In the genomic region with DNA sequence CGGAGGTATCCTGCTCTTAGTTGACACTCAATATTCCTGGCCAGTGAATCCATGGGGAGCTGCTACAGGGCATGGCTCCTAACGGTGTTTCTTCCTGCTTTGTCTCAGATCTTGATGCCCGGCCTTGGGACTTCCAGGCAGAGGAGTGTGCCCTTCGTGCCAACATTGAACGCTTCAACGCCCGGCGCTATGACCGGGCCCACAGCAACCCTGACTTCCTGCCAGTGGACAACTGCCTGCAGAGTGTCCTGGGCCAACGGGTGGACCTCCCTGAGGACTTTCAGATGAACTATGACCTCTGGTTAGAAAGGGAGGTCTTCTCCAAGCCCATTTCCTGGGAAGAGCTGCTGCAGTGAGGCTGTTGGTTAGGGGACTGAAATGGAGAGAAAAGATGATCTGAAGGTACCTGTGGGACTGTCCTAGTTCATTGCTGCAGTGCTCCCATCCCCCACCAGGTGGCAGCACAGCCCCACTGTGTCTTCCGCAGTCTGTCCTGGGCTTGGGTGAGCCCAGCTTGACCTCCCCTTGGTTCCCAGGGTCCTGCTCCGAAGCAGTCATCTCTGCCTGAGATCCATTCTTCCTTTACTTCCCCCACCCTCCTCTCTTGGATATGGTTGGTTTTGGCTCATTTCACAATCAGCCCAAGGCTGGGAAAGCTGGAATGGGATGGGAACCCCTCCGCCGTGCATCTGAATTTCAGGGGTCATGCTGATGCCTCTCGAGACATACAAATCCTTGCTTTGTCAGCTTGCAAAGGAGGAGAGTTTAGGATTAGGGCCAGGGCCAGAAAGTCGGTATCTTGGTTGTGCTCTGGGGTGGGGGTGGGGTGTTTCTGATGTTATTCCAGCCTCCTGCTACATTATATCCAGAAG, we compare ENCODE assay signal across 8 cellular contexts. TPM values are rescaled to one million over a fixed set of nuclear protein-coding genes. Genes with fewer than 3 reads are reported as not detected.
DNase-seq lines count a peak whose midpoint lies in the region; ATAC-seq and TF ChIP-seq lines count a peak whose summit lies in the region.

No MANE protein-coding gene starts in this region.

- peaks cover 3% of the 10 kb centered on the region for H3K27me3 Mint-ChIP-seq in neural progenitor cell (ENCODE audit: insufficient read depth, low read depth)

- H3K36me3 ChIP-seq in esophagus muscularis mucosa = peaks cover 31 to 100% (median 98%) of the 10 kb centered on the region in 4 donors
- peaks cover 8% of the 10 kb centered on the region for H3K36me3 ChIP-seq in neural progenitor cell
- H3K36me3 ChIP-seq in tibial nerve = peaks cover 0 to 100% (median 6%) of the 10 kb centered on the region in 3 donors

- H3K27me3 ChIP-seq in esophagus muscularis mucosa (no peaks in the 10 kb centered on the region), neural progenitor cell (no peaks in the 10 kb centered on the region), tibial nerve (no peaks in the 10 kb centered on the region)

- no peak overlapping the region for H3K4me2 ChIP-seq in neural progenitor cell

- peak; percentile 93 for TF ChIP-seq CTCF in AG04449 (IDR thresholded peaks at IDR 0.05; ENCODE audit: insufficient read depth, low read length, missing control alignments)
- TF ChIP-seq CTCF in GM13976 (IDR thresholded peaks at IDR 0.05; ENCODE audit: borderline replicate concordance, control extremely low read depth, extremely low read depth, insufficient read depth, missing control alignments) = peak; percentile 83
- peak; percentile 92 to 99 (median 94) for TF ChIP-seq CTCF in esophagus muscularis mucosa (IDR thresholded peaks at IDR 0.05)
- TF ChIP-seq CTCF in neural progenitor cell (IDR thresholded peaks at IDR 0.05) = peak; percentile 94
- TF ChIP-seq CTCF in tibial nerve (IDR thresholded peaks at IDR 0.05) = peak; percentile 87 to 96 (median 91)

- no peak overlapping the region for H3K9ac ChIP-seq in neural progenitor cell

- H3K36me3 Mint-ChIP-seq in neural progenitor cell = peaks cover 38% of the 10 kb centered on the region

- POLR2A ChIA-PET in AG04449 (lab: Yijun Ruan, JAX) = interaction anchor here (0.7 kb wide), 1 partner anchor 50 kb away, joined by 4 read pairs; no protein-coding TSS in a partner anchor

- H3F3A ChIP-seq in neural progenitor cell (ENCODE audit: low read depth) = peaks cover 8% of the 10 kb centered on the region

- intact Hi-C loops in esophagus muscularis mucosa (cut with DNase I) = loop anchor here (2.0 to 10.0 kb wide), 2 partner anchors 51 to 411 kb away; no protein-coding TSS in a partner anchor

- peaks cover 23% of the 10 kb centered on the region for H4K20me1 ChIP-seq in neural progenitor cell (ENCODE audit: low read depth)

- H3K4me3 ChIP-seq in AG04449 (ENCODE audit: low read depth, low read length) = no peak overlapping the region
- H3K4me3 ChIP-seq in esophagus muscularis mucosa = no peak overlapping the region
- no peak overlapping the region for H3K4me3 ChIP-seq in neural progenitor cell
- H3K4me3 ChIP-seq in tibial nerve = no peak overlapping the region

- in situ Hi-C loops in GM13976 (cut with MboI; ENCODE audit: low sequenced_read_pairs, unreplicated experiment) = no loop called here

- no peak overlapping the region for H3K27ac Mint-ChIP-seq in neural progenitor cell

- 72% methylated on average over 16 of the region's 16 CpGs for WGBS in esophagus muscularis mucosa
- 56 to 61% methylated on average over 16 of the region's 16 CpGs for WGBS in tibial nerve, 2 donors

- no peak for ATAC-seq in GM18867 (IDR thresholded peaks at IDR 0.05; ENCODE audit: unreplicated experiment)

- H3K9me3 ChIP-seq in esophagus muscularis mucosa (no peaks in the 10 kb centered on the region), neural progenitor cell (ENCODE audit: low read depth) (no peaks in the 10 kb centered on the region), tibial nerve (no peaks in the 10 kb centered on the region)

- CTCF ChIA-PET in AG04449 (lab: Yijun Ruan, JAX) = interaction anchor here (0.7 to 27.2 kb wide), 25 partner anchors 1 to 442 kb away, joined by 3 to 935 read pairs (median 4); a partner anchor contains a TSS

- no peak overlapping the region for H2AFZ ChIP-seq in neural progenitor cell (replicated peaks)

- no peak for TF ChIP-seq POLR2A in esophagus muscularis mucosa (IDR thresholded peaks at IDR 0.05; ENCODE audit: low read depth)
- TF ChIP-seq POLR2A in tibial nerve (IDR thresholded peaks at IDR 0.05) = no peak

- TF ChIP-seq EP300 in esophagus muscularis mucosa (IDR thresholded peaks at IDR 0.05) (no peak), tibial nerve (IDR thresholded peaks at IDR 0.05) (no peak)

- no peaks in the 10 kb centered on the region for H3K4me1 Mint-ChIP-seq in neural progenitor cell

- H3K9me3 Mint-ChIP-seq in neural progenitor cell = no peaks in the 10 kb centered on the region

- no peaks in the 10 kb centered on the region for H3K79me2 ChIP-seq in neural progenitor cell (ENCODE audit: low read depth)

- DNase-seq in AG04449 (ENCODE audit: low read depth, low spot score) (no peak), GM13976 (ENCODE audit: low spot score) (peak; percentile 82), NCI-H774 (lab: John Stamatoyannopoulos, UW) (peak; percentile 2), activated T-cell treated with anti-CD3 and anti-CD28 coated beads for 24 hours (ENCODE audit: low read depth) (peak; percentile 55), esophagus muscularis mucosa (ENCODE audit: extremely low spot score) (no peak), neural progenitor cell (ENCODE audit: low spot score) (peak; percentile 68), tibial nerve (ENCODE audit: low spot score in 2 of 2) (peak; percentile 73 to 83)

- no peak overlapping the region for H3K4me3 Mint-ChIP-seq in neural progenitor cell

- H3K27ac ChIP-seq in esophagus muscularis mucosa (replicated peaks in 1 of 4) (no peak overlapping the region), neural progenitor cell (no peak overlapping the region), tibial nerve (no peak overlapping the region)

- H3K4me1 ChIP-seq in esophagus muscularis mucosa = peaks cover 31 to 65% (median 60%) of the 10 kb centered on the region in 4 donors
- no peaks in the 10 kb centered on the region for H3K4me1 ChIP-seq in neural progenitor cell
- peaks cover 0 to 35% (median 8%) of the 10 kb centered on the region in 4 donors for H3K4me1 ChIP-seq in tibial nerve

RNA-seq across cellular contexts. Expression of a gene that starts 16.7 kb away (rescaled TPM):
- total RNA-seq in esophagus muscularis mucosa (not detected), neural progenitor cell (ENCODE audit: low replicate concordance) (1.1 TPM in 1 of 2 replicates, not detected in the other), tibial nerve (not detected)

RNA-seq across cellular contexts. Expression of a gene that starts 19.4 kb away (rescaled TPM):
- total RNA-seq in esophagus muscularis mucosa = 10 to 100 TPM; 26.2 to 43.5 (median 35.3) TPM
- 55.0 and 67.5 TPM in 2 replicates for total RNA-seq in neural progenitor cell (ENCODE audit: low replicate concordance)
- 10 to 100 TPM; 37.7 to 43.5 (median 39.7) TPM for total RNA-seq in tibial nerve

RNA-seq across cellular contexts. Expression of a gene that starts 58.5 kb away (rescaled TPM):
- not detected for total RNA-seq in esophagus muscularis mucosa
- total RNA-seq in neural progenitor cell (ENCODE audit: low replicate concordance) = not detected in 2 replicates
- under 1 TPM in 1 of 4 donors, not detected in 3; 0.42 TPM for total RNA-seq in tibial nerve

Comparison
In these comparisons a context has a peak if more than half of its experiments do, and no peak if none do; other contexts are left out.
1. DNase-seq: peak in GM13976 (single experiment), NCI-H774 (single experiment), activated T-cell treated with anti-CD3 and anti-CD28 coated beads for 24 hours (single experiment), neural progenitor cell (single experiment) and tibial nerve (2 of 2); none in AG04449 (single experiment) and esophagus muscularis mucosa (single experiment).
2. Peak in every context shown above with its lines, with median percentiles within 50 percentile points of each other: CTCF ChIP-seq.